Comparison of ENCODE assay signal across 1 cellular context in the genomic region with DNA sequence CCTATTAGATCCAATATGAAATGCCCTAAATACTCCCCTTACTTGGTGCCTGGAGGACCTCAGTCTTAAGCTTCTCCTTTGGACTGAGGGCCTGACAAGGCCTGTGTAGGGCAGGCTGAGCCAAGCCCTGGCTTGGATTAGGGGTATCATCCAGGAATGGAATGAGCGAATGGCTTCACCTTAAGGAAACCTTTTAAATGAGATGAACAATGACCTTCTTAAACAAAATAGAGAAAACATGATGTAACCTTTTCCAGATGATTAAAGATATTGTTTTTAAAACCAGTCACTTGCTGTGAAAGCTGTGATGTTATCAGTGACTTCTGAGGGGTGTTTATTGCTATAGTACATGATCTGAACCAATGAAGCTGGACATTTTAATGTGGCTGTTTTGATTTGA.
TF ChIP-seq lines count a peak whose summit lies in the region.

No MANE protein-coding gene starts in this region.

TF ChIP-seq in IMR-90, 13 proteins besides CTCF, POLR2A, EP300 and RAD21:
- TF ChIP-seq MAFK (IDR thresholded peaks at IDR 0.05; ENCODE audit: low read depth, low read length) (no peak), MXI1 (IDR thresholded peaks at IDR 0.05; ENCODE audit: borderline replicate concordance, low read depth, low read length) (no peak), RFX5 (IDR thresholded peaks at IDR 0.05; ENCODE audit: low read depth, low read length) (no peak), FOS (IDR thresholded peaks at IDR 0.05; ENCODE audit: low read depth, low read length) (no peak), BHLHE40 (IDR thresholded peaks at IDR 0.05; ENCODE audit: low read depth, low read length) (no peak), ELK1 (IDR thresholded peaks at IDR 0.05; ENCODE audit: borderline replicate concordance, low read depth, low read length) (no peak), SMC3 (IDR thresholded peaks at IDR 0.05; ENCODE audit: low read depth, low read length) (no peak), MAZ (IDR thresholded peaks at IDR 0.05; ENCODE audit: borderline replicate concordance, low read depth, low read length) (no peak), NFE2L2 (IDR thresholded peaks at IDR 0.05; ENCODE audit: low read depth, low read length) (no peak), CEBPB (IDR thresholded peaks at IDR 0.05; ENCODE audit: low read depth, low read length) (no peak), RCOR1 (IDR thresholded peaks at IDR 0.05; ENCODE audit: insufficient replicate concordance, low read length) (no peak), CHD1 (IDR thresholded peaks at IDR 0.05; ENCODE audit: low read depth, low read length) (no peak)
- TF ChIP-seq, protein P1, sequence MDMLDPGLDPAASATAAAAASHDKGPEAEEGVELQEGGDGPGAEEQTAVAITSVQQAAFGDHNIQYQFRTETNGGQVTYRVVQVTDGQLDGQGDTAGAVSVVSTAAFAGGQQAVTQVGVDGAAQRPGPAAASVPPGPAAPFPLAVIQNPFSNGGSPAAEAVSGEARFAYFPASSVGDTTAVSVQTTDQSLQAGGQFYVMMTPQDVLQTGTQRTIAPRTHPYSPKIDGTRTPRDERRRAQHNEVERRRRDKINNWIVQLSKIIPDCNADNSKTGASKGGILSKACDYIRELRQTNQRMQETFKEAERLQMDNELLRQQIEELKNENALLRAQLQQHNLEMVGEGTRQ (IDR thresholded peaks at IDR 0.05; ENCODE audit: low read depth, low read length), result no peak
